Comparison of ENCODE assay signal across 15 cellular contexts in genomic region chr17:65457183-65457582, GRCh38.
"Had no signal": no experiment of that assay in that cellular context is flagged by ENCODE, and none has a peak within 500 bp of the region (broad histone marks: within the 10 kb centered on the region; RNA-seq: fewer than 3 reads in every experiment).

No MANE protein-coding gene starts in this region.

- H3K36me3 ChIP-seq: suprapubic skin, thyroid gland, upper lobe of left lung, uterus had no signal

- H3K27me3 ChIP-seq: thyroid gland, upper lobe of left lung, uterus had no signal

- H3K4me1 ChIP-seq: foreskin keratinocyte, uterus had no signal

- H3K4me3 ChIP-seq: lung, smooth muscle cell, suprapubic skin, thyroid gland, upper lobe of left lung, uterus had no signal

- H3K9me3 ChIP-seq: suprapubic skin, thyroid gland, upper lobe of left lung, uterus had no signal

- DNase-seq: effector memory CD8-positive, alpha-beta T cell; foreskin keratinocyte; hippocampal formation; mesenchymal stem cell; naive thymus-derived CD4-positive, alpha-beta T cell; nephron progenitor cell; stimulated activated CD4-positive, alpha-beta T cell treated with anti-CD3 and anti-CD28 coated beads, Interleukin-2, amount 100 ng/mL, for 48 hours; stimulated activated naive CD4-positive, alpha-beta T cell treated with Interleukin-2 at 50 U/mL for 16 hours; upper lobe of left lung; uterus had no signal

- ATAC-seq: effector memory CD8-positive, alpha-beta T cell; foreskin keratinocyte; left lobe of liver; naive thymus-derived CD4-positive, alpha-beta T cell had no signal

- H3K27ac ChIP-seq: foreskin keratinocyte, suprapubic skin, uterus had no signal
